8 cellular contexts compared by ENCODE assay signal in genomic region chr16:67415872-67416793, GRCh38. TPM values are rescaled to one million over a fixed set of nuclear protein-coding genes. Genes with fewer than 3 reads are reported as not detected.
A peak's percentile ranks its signal among the peaks of the same experiment; 100 is the strongest.
DNase-seq lines count a peak whose midpoint lies in the region; ATAC-seq and TF ChIP-seq lines count a peak whose summit lies in the region.

Gene ZDHHC1 (minus strand): TSS chr16:67416477. CDS start chr16:67407775, 8,702 bp downstream.

- peaks cover 26% of the 10 kb centered on the region for H3K4me1 ChIP-seq in GM23338 (ENCODE audit: insufficient read depth)

- peak within 1 kb of the TSS; percentile 65 for H3K4me3 Mint-ChIP-seq in GM23338

- no peaks in the 10 kb centered on the region for H3K9me2 ChIP-seq in GM23338 (ENCODE audit: insufficient read depth)

- H3K36me3 Mint-ChIP-seq in GM23338 (ENCODE audit: low read depth), result no peaks in the 10 kb centered on the region

- no peaks in the 10 kb centered on the region for H3K79me2 ChIP-seq in GM23338 (replicated peaks; ENCODE audit: insufficient read depth)

- peaks cover 13% of the 10 kb centered on the region for H3F3A ChIP-seq in GM23338 (replicated peaks; ENCODE audit: low read depth)

- peaks cover 21% of the 10 kb centered on the region for H3K27me3 Mint-ChIP-seq in GM23338 (ENCODE audit: insufficient read depth, low read depth, poor library complexity)

- no peaks in the 10 kb centered on the region for H3K27me3 ChIP-seq in GM23338 (ENCODE audit: insufficient read depth)

- no peaks in the 10 kb centered on the region; the same call in 1 of the 2 replicates for H4K20me1 ChIP-seq in GM23338 (replicated peaks; ENCODE audit: insufficient read depth)

- H2AFZ ChIP-seq in GM23338, result peak within 1 kb of the TSS; percentile 97

- H3K27ac ChIP-seq in GM23338 (ENCODE audit: low read depth), result no peak within 1 kb of the TSS

- H3K4me3 ChIP-seq in GM23338, result peak within 1 kb of the TSS; percentile 77

- H3K4me1 Mint-ChIP-seq in GM23338, result peaks cover 24% of the 10 kb centered on the region

- peaks cover 3% of the 10 kb centered on the region; the same call in 1 of the 3 replicates for H3K9me3 Mint-ChIP-seq in GM23338

- peak; percentile 92 for ATAC-seq in GM23338

- no peaks in the 10 kb centered on the region for H3K36me3 ChIP-seq in GM23338 (ENCODE audit: insufficient read depth)

- H3K4me2 ChIP-seq in GM23338, result peak within 1 kb of the TSS; percentile 96

- peak within 1 kb of the TSS; percentile 43; the same call in 1 of the 2 replicates for H3K27ac Mint-ChIP-seq in GM23338

- TF ChIP-seq CTCF in GM23338 (conservative IDR thresholded peaks at IDR 0.05; ENCODE audit: low read depth in 2 of 2), result peak; percentile 25 to 83; a peak in 3 of 4 replicates

- TF ChIP-seq POLR2A in erythroblast (IDR thresholded peaks at IDR 0.05; ENCODE audit: low read length), result no peak

- DNase-seq in DMS53 treated with DMSO at 0.1 percent for 48 hours (lab: John Stamatoyannopoulos, UW; ENCODE audit: unreplicated experiment) (peak; percentile 20), GM23338 (ENCODE audit: low spot score) (peak; percentile 86), NCI-H146 (lab: John Stamatoyannopoulos, UW) (peak; percentile 51), activated T-cell treated with anti-CD3 and anti-CD28 coated beads for 24 hours (ENCODE audit: low read depth) (peak; percentile 32), erythroblast (lab: John Stamatoyannopoulos, UW) (peak; percentile 58 to 64), midbrain (lab: John Stamatoyannopoulos, UW) (peak; percentile 76), SIG-M5 (lab: John Stamatoyannopoulos, UW) (no peak)
- peak; percentile 18 for DNase-seq in stimulated activated naive CD4-positive, alpha-beta T cell treated with Interleukin-2 at 50 U/mL for 16 hours (lab: John Stamatoyannopoulos, UW)

TF ChIP-seq in GM23338, 12 proteins besides CTCF, POLR2A, EP300 and RAD21:
- TF ChIP-seq EZH2phosphoT487 (IDR thresholded peaks at IDR 0.05; ENCODE audit: unreplicated experiment), result no peak
- TF ChIP-seq REST (IDR thresholded peaks at IDR 0.05; ENCODE audit: unreplicated experiment), result no peak
- TF ChIP-seq CREB1 (CRISPR knock-in tag; IDR thresholded peaks at IDR 0.05; ENCODE audit: low read depth), result peak; percentile 79
- 0 out of 2 replicates have a peak, but pooled peaks have one; percentile 32 for TF ChIP-seq POLR2AphosphoS5 (IDR thresholded peaks at IDR 0.05; ENCODE audit: low read depth)
- TF ChIP-seq ETS1 (IDR thresholded peaks at IDR 0.05), result no peak
- no peak for TF ChIP-seq EZH2 (IDR thresholded peaks at IDR 0.05; ENCODE audit: low read depth, unreplicated experiment)

RNA-seq across cellular contexts. Expression of gene ZDHHC1, which starts in this region (rescaled TPM):
- 2.3 and 2.7 TPM in 2 replicates for total RNA-seq in GM23338 (2014; rRNA removed; shearing (Covaris generic))
- polyA plus RNA-seq in GM23338 (2016; fragmentation: Nextera tagmentation; extraction: Ambion mirVana), result 1.4 and 1.6 TPM in 2 replicates
